In the genomic region with DNA sequence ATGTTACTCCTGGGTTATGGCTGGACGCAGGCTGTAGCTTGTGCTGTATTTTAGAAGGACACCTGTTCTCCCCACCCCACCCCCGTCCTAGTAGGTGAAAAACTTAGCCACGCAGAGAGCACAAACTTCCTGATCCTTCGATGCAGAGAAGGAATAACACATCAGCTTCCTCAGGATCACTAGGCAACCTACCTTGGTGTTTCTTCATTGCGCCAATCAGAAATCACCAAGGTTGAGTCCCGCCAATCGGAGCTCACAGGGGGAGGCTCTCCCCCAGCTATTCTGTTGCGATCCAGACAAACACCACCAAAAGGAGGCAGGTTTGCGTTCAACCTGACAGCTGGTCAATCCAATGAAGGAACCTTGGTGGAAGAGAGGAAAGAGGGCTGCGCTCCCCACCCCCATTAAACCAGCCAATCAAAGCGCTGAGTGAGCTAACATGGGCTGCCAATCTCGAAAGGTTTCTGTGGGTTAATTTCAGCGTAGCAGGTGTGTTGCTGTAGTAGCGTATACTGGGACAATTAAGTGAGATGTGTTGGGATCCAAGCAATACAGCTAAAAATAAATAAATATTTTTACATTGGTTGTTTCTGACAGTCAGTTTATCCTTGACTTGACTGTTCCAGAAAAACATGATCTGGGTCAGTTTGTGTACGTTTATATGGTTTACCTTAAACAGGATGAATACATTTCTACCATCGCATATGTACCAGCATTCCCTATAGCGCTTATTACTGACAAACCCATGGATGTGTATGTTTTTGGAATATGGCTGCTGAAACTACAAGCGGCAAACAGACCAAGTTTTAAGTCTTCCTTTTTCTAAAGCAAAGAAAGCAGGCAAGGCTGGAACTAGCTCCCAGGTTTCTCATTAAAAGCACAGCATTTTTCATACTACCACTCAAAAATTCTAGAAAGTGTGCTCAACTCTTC, we compare ENCODE assay signal across 8 cellular contexts. TPM values are rescaled to one million over a fixed set of nuclear protein-coding genes. Genes with fewer than 3 reads are reported as not detected.
DNase-seq lines count a peak whose midpoint lies in the region; ATAC-seq, FAIRE-seq and TF ChIP-seq lines count a peak whose summit lies in the region.

TSS of gene GOLPH3L (minus strand) at position 160 of the 933 bp plus-strand sequence. CDS start 2,316 bp downstream, outside the sequence.

- peak within 1 kb of the TSS; percentile 96 for H3K4me3 ChIP-seq in epithelial cell of proximal tubule (ENCODE audit: low read depth, low read length)

- H3K27me3 Mint-ChIP-seq in IgD-negative memory B cell = no peaks in the 10 kb centered on the region

- TF ChIP-seq CTCF in D721Med (IDR thresholded peaks at IDR 0.05; ENCODE audit: insufficient read depth, missing control alignments) (no peak), epithelial cell of proximal tubule (conservative IDR thresholded peaks at IDR 0.05; ENCODE audit: low read depth, low read length) (peak; percentile 9)

- peaks cover 16 to 18% (median 17%) of the 10 kb centered on the region in 3 donors for H3K4me1 Mint-ChIP-seq in IgD-negative memory B cell

- peak within 1 kb of the TSS; percentile 82 to 94 (median 92) for H3K27ac Mint-ChIP-seq in IgD-negative memory B cell

- peak; percentile 99 for FAIRE-seq in D721Med (lab: Jason Lieb, UNC)

- peaks cover 4% of the 10 kb centered on the region for H3K36me3 Mint-ChIP-seq in IgD-negative memory B cell

- no peaks in the 10 kb centered on the region for H3K9me3 Mint-ChIP-seq in IgD-negative memory B cell

- peak within 1 kb of the TSS; percentile 93 to 99 (median 97) for H3K4me3 Mint-ChIP-seq in IgD-negative memory B cell

- DNase-seq in D721Med (ENCODE audit: insufficient read length, low spot score) (peak; percentile 39), OCI-M2 (lab: John Stamatoyannopoulos, UW; ENCODE audit: unreplicated experiment) (peak; percentile 83), activated T-cell treated with anti-CD3 and anti-CD28 coated beads for 4 hours (peak; percentile 78), epithelial cell of proximal tubule (ENCODE audit: low read depth) (peak; percentile 97), mucosa of gallbladder (ENCODE audit: low spot score) (peak; percentile 97)
- DNase-seq in stimulated activated CD8-positive, alpha-beta memory T cell treated with anti-CD3 and anti-CD28 coated beads, Interleukin-4, amount 100 ng/mL, for 4 hours (ENCODE audit: low read depth in 2 of 2, low spot score in 1 of 2) = peak; percentile 67 to 78

- peak; percentile 99 for ATAC-seq in GM21529 (IDR thresholded peaks at IDR 0.05; ENCODE audit: unreplicated experiment)

RNA-seq across cellular contexts. Expression of gene GOLPH3L, which starts in this region (rescaled TPM):
- 18.8 TPM for polyA plus RNA-seq in IgD-negative memory B cell
- total RNA-seq in epithelial cell of proximal tubule (12.6 and 14.3 TPM in 2 replicates), mucosa of gallbladder (52.9 TPM)

Comparison
In these comparisons a context has a peak if more than half of its experiments do, and no peak if none do; other contexts are left out.
1. Peak in every context shown above with its lines: DNase-seq, ATAC-seq and H3K4me3 ChIP-seq.
2. DNase-seq: peak in every context shown above with its lines; median percentile 97 in epithelial cell of proximal tubule; 97 in mucosa of gallbladder; 83 in OCI-M2; 78 in activated T-cell treated with anti-CD3 and anti-CD28 coated beads for 4 hours; 72 in stimulated activated CD8-positive, alpha-beta memory T cell treated with anti-CD3 and anti-CD28 coated beads, Interleukin-4, amount 100 ng/mL, for 4 hours; 39 in D721Med.